In the genomic region with DNA sequence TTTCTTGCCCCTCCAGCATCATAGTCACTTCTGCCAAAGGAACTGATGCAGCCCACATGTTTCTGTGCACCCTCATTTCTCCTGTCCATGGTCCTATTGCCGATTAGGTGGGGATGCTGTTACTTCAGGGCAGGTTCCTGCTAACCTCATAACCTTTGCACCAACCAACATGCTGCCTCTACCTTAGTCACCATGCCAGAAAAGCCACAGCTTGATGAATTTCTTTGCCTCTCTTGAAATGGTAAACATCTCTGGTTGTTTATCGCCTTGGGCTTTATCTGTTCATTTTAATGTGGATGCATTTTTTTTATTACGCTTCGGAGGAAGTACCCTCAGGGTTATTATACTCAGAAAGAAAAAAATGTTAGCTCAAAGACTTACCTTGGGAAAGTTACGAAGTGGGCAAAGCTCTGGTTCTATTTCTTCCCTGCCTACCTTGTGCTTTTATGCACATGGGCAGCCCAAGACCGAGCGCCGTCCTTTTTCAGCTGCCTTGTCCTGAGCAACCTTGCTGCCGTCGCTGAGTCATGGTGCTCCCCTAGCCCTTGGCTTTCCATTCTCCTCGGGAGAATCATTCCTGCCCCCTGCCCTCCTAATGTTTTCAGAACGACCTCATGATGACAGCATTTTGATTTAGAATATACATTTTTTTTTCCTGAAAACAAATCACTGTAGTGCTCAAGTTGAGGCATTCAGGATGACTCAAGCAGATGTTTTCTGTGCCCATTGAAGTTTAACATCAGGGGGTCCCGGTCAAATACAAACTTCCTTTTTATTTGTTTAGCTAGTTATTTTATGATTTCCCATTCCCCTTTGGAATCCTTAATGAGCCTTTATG, we compare ENCODE assay signal across 27 cellular contexts.
DNase-seq lines count a peak whose midpoint lies in the region; ATAC-seq and TF ChIP-seq lines count a peak whose summit lies in the region.
"Had no signal": no experiment of that assay in that cellular context is flagged by ENCODE, and none has a peak within 500 bp of the region (broad histone marks: within the 10 kb centered on the region; RNA-seq: fewer than 3 reads in every experiment).

No MANE protein-coding gene starts in this region.

- peak; percentile 86 for DNase-seq in A172 (ENCODE audit: low spot score)
- peak; percentile 93 for DNase-seq in astrocyte of the spinal cord (ENCODE audit: low read depth, low spot score)
- DNase-seq in left kidney (ENCODE audit: low read depth, low spot score): peak; percentile 27
- no peak for DNase-seq in NCI-H2107 treated with DMSO at 0.1 percent for 48 hours (lab: John Stamatoyannopoulos, UW; ENCODE audit: unreplicated experiment)
- DNase-seq in T1000 (lab: John Stamatoyannopoulos, UW): no peak
- DNase-seq in activated CD4-positive, alpha-beta T cell treated with anti-CD3 and anti-CD28 coated beads for 4 hours: no peak
- DNase-seq: activated CD8-positive, alpha-beta T cell treated with anti-CD3 and anti-CD28 coated beads for 36 hours; activated naive CD4-positive, alpha-beta T cell treated with anti-CD3 and anti-CD28 coated beads, Interleukin-2, amount 50 U/mL, for 16 hours; activated T-cell treated with anti-CD3 and anti-CD28 coated beads, Interleukin-2, amount 50 U/mL, for 4 hours; dermis blood vessel endothelial cell; DMS 273 treated with DMSO at 0.1 percent for 48 hours; erythroblast; lower lobe of right lung; MM.1S; NCI-H187; NCI-H446 treated with DMSO at 0.1 percent for 48 hours; psoas muscle; Right ventricle myocardium superior; small intestine; T-cell; WERI-Rb-1 had no signal

- H3K27me3 ChIP-seq in HUES64 (ENCODE audit: insufficient read depth, low read length): no peaks in the 10 kb centered on the region
- H3K27me3 ChIP-seq: BLaER1 treated with 17β-estradiol and CSF1 and Interleukin-3, amounts not matched to agents 10 nM and 100 nM; breast epithelium had no signal

- no peaks in the 10 kb centered on the region for H3K9me3 ChIP-seq in HUES64 (ENCODE audit: insufficient read depth, low read depth, low read length)
- H3K9me3 ChIP-seq: A549, breast epithelium, lower lobe of right lung, psoas muscle, thoracic aorta had no signal

- H3K4me3 ChIP-seq in HUES64 (ENCODE audit: low read length): no peak overlapping the region
- no peak overlapping the region for H3K4me3 ChIP-seq in astrocyte of the spinal cord (ENCODE audit: low read depth, low read length)
- H3K4me3 ChIP-seq: A549; BLaER1 treated with 17β-estradiol and CSF1 and Interleukin-3, amounts not matched to agents 10 nM and 100 nM; breast epithelium; lower lobe of right lung; psoas muscle; thoracic aorta had no signal

- ATAC-seq in GM21423 (IDR thresholded peaks at IDR 0.05; ENCODE audit: unreplicated experiment): no peak
- ATAC-seq: A549; activated CD8-positive, alpha-beta T cell treated with anti-CD3 and anti-CD28 coated beads for 36 hours; activated T-cell treated with anti-CD3 and anti-CD28 coated beads, Interleukin-2, amount 50 U/mL, for 4 hours; psoas muscle had no signal

- H3K4me1 ChIP-seq in HUES64 (ENCODE audit: insufficient read depth, low read length): peaks cover 31% of the 10 kb centered on the region
- H3K4me1 ChIP-seq: A549, breast epithelium, lower lobe of right lung, psoas muscle had no signal

- no peak overlapping the region for H3K9ac ChIP-seq in HUES64 (ENCODE audit: low read depth, low read length)
- H3K9ac ChIP-seq: BLaER1 treated with 17β-estradiol and CSF1 and Interleukin-3, amounts not matched to agents 10 nM and 100 nM had no signal

- WGBS in HUES64: 55% methylated on average over 12 of the region's 13 CpGs

- no peak for TF ChIP-seq CTCF in astrocyte of the spinal cord (IDR thresholded peaks at IDR 0.05; ENCODE audit: low read depth, low read length)

- in situ Hi-C loops in astrocyte of the spinal cord (cut with HindIII; ENCODE audit: low sequenced_read_pairs): no loop called here

- H3K36me3 ChIP-seq in HUES64 (ENCODE audit: insufficient read depth, low read length): no peaks in the 10 kb centered on the region
- H3K36me3 ChIP-seq: BLaER1 treated with 17β-estradiol and CSF1 and Interleukin-3, amounts not matched to agents 10 nM and 100 nM; breast epithelium; lower lobe of right lung; thoracic aorta; WERI-Rb-1 had no signal

- 0 out of 2 replicates have a peak overlapping the region, but pooled peaks have one; percentile 6 for H3K27ac ChIP-seq in HUES64 (ENCODE audit: low read depth, low read length)
- H3K27ac ChIP-seq: A549; BLaER1 treated with 17β-estradiol and CSF1 and Interleukin-3, amounts not matched to agents 10 nM and 100 nM; lower lobe of right lung; psoas muscle; thoracic aorta; WERI-Rb-1 had no signal

Comparison
In these comparisons a context has a peak if more than half of its experiments do, and no peak if none do; other contexts are left out.
1. DNase-seq: peak in A172 (single experiment), astrocyte of the spinal cord (single experiment) and left kidney (single experiment); none in NCI-H2107 treated with DMSO at 0.1 percent for 48 hours (single experiment), T1000 (single experiment) and activated CD4-positive, alpha-beta T cell treated with anti-CD3 and anti-CD28 coated beads for 4 hours (0 of 2).